In the genomic region with DNA sequence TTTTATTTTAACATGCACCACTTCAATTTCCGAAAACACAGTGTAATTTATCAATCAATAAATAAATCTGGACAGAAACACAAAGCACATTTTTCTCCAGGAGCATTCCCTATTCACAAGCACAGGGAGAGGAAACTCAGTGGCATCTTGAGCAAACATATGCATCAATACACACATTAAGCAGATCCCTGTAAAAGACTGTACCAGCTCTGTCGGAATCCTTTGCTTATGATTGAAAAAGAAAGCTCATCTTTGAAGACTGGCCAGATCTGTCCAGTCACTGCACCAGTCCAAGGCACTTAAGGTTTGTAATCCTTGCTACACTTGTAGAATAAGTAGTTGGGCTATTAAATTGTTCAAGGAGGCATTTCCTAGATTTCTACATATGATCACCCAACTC, we compare ENCODE assay signal across 25 cellular contexts.
"Had no signal": no experiment of that assay in that cellular context is flagged by ENCODE, and none has a peak within 500 bp of the region (broad histone marks: within the 10 kb centered on the region; RNA-seq: fewer than 3 reads in every experiment).

No MANE protein-coding gene starts in this region.

- H3K27me3 ChIP-seq: colonic mucosa had no signal

- H3K9me3 ChIP-seq: colonic mucosa had no signal

- ATAC-seq: activated CD4-positive, alpha-beta T cell treated with anti-CD3 and anti-CD28 coated beads for 36 hours; activated CD4-positive, CD25-positive, alpha-beta regulatory T cell treated with anti-CD3 and anti-CD28 coated beads, Interleukin-2, amount 50 U/mL, for 24 hours; activated CD8-positive, alpha-beta T cell treated with anti-CD3 and anti-CD28 coated beads, Interleukin-2, amount 10 ng/mL, durations not matched to agents 7 days and 5 days; activated naive CD8-positive, alpha-beta T cell treated with anti-CD3 and anti-CD28 coated beads, Interleukin-2, amount 50 U/mL, for 24 hours; activated T-cell treated with anti-CD3 and anti-CD28 coated beads, Interleukin-2, amount 50 U/mL, for 4 hours; Panc1; WTC11 had no signal

- DNase-seq: activated CD4-positive, alpha-beta T cell treated with anti-CD3 and anti-CD28 coated beads for 36 hours; activated CD4-positive, alpha-beta T cell treated with anti-CD3 and anti-CD28 coated beads, Interleukin-2, amount 10 ng/mL, durations not matched to agents 7 days and 5 days; activated CD4-positive, alpha-beta T cell treated with anti-CD3 and anti-CD28 coated beads, Interleukin-2, amount 50 U/mL, for 48 hours; activated CD8-positive, alpha-beta T cell treated with anti-CD3 and anti-CD28 coated beads, Interleukin-2, amount 10 ng/mL, durations not matched to agents 7 days and 5 days; activated effector memory CD4-positive, alpha-beta T cell treated with Interleukin-2 at 50 U/mL for 16 hours; activated naive CD4-positive, alpha-beta T cell treated with anti-CD3 and anti-CD28 coated beads, Interleukin-2, amount 10 ng/mL, durations not matched to agents 7 days and 5 days; activated naive CD8-positive, alpha-beta T cell treated with anti-CD3 and anti-CD28 coated beads, Interleukin-2, amount 50 U/mL, for 24 hours; activated T-cell treated with anti-CD3 and anti-CD28 coated beads, Interleukin-2, amount 50 U/mL, for 4 hours; anterior cingulate cortex; caudate nucleus; colonic mucosa; Kasumi-1; KG1; MM.1S; MV-4-11; NCI-H1092; NCI-H1436 treated with DMSO at 0.1 percent for 48 hours; NCI-H1694 treated with DMSO at 0.1 percent for 48 hours; NCI-H2029; NCI-H510A treated with DMSO at 0.1 percent for 48 hours; RPMI8226; SIG-M5 had no signal

- H3K36me3 ChIP-seq: colonic mucosa had no signal

- H3K4me3 ChIP-seq: colonic mucosa had no signal

- H3K27ac ChIP-seq: colonic mucosa had no signal

- H3K4me1 ChIP-seq: colonic mucosa had no signal
